9 cellular contexts compared by ENCODE assay signal in the genomic region with DNA sequence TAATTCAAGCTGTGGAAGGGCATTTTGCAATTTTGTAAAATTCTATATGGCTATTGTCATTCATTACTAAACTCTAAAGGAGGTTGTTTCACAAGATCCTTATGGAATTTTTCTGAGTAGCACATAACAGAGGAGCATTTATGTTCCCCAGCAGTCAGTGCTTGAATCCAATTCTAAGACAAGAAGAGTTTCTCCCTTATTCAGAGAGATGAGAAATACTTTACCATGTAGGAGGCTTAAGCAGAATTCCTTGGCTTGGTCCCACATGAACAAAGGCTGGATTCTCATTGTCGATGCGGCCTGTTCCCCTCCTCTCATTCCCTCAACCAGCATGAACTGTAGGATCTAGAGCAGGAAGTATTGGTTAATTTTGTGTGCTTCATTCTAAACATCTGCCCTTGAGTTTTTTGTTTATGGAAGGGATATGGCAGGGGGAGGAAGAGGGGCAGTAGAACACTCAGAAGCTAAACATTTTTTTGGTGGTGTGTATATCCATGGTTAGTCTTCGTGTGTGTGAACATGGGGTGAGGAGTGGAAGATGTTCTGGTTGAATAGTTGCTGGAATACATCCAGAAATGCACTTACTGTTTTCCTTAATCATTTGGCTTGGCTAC.
DNase-seq lines count a peak whose midpoint lies in the region; ATAC-seq and TF ChIP-seq lines count a peak whose summit lies in the region.
"Had no signal": no experiment of that assay in that cellular context is flagged by ENCODE, and none has a peak within 500 bp of the region (broad histone marks: within the 10 kb centered on the region; RNA-seq: fewer than 3 reads in every experiment).

No MANE protein-coding gene starts in this region.

- H3K9me3 ChIP-seq in BLaER1 treated with 17β-estradiol and CSF1 and Interleukin-3, amounts not matched to agents 10 nM and 100 nM (replicated peaks in 1 of 11), result no peaks in the 10 kb centered on the region; a peak in 1 of 22 replicates
- H3K9me3 ChIP-seq in esophagus squamous epithelium, result no peaks in the 10 kb centered on the region
- no peaks in the 10 kb centered on the region for H3K9me3 ChIP-seq in trophoblast cell (ENCODE audit: insufficient read depth, low read depth, low read length)

- H3K18ac ChIP-seq in trophoblast cell (ENCODE audit: low read length), result no peak overlapping the region

- H4K12ac ChIP-seq in trophoblast cell (ENCODE audit: low read depth, low read length), result no peak overlapping the region

- H3K4me1 Mint-ChIP-seq in activated CD4-positive, alpha-beta memory T cell treated with anti-CD3 and anti-CD28 coated beads, Interleukin-2, amount 10 ng/mL, durations not matched to agents 7 days and 5 days, result no peaks in the 10 kb centered on the region

- no peak overlapping the region for H3K14ac ChIP-seq in trophoblast cell (ENCODE audit: low read length)

- no peak overlapping the region for H3K23ac ChIP-seq in trophoblast cell (ENCODE audit: low read length)

- H3K79me1 ChIP-seq in trophoblast cell (ENCODE audit: low read length), result peaks cover 7% of the 10 kb centered on the region

- no peaks in the 10 kb centered on the region for H3K27me3 ChIP-seq in BLaER1 treated with 17β-estradiol and CSF1 and Interleukin-3, amounts not matched to agents 10 nM and 100 nM
- no peaks in the 10 kb centered on the region for H3K27me3 ChIP-seq in esophagus squamous epithelium
- H3K27me3 ChIP-seq in trophoblast cell (ENCODE audit: insufficient read depth, low read length), result no peaks in the 10 kb centered on the region

- no peak for TF ChIP-seq POLR2A in esophagus squamous epithelium (IDR thresholded peaks at IDR 0.05)

- 0 out of 22 replicates have a peak overlapping the region, but pooled peaks of 3 of the 11 experiments have one; percentile 1 to 17 (median 7) for H3K27ac ChIP-seq in BLaER1 treated with 17β-estradiol and CSF1 and Interleukin-3, amounts not matched to agents 10 nM and 100 nM
- H3K27ac ChIP-seq in esophagus squamous epithelium (peak overlapping the region in 3 of 4 donors; percentile 6 to 60 (median 43)), trophoblast cell (ENCODE audit: low read depth, low read length) (no peak overlapping the region)

- no peak overlapping the region for H3K4ac ChIP-seq in trophoblast cell (ENCODE audit: low read depth, low read length)

- H3K27me3 Mint-ChIP-seq in activated CD4-positive, alpha-beta memory T cell treated with anti-CD3 and anti-CD28 coated beads, Interleukin-2, amount 10 ng/mL, durations not matched to agents 7 days and 5 days, result peaks cover 21% of the 10 kb centered on the region

- 36 to 49% methylated on average over 3 of the region's 3 CpGs for WGBS in esophagus squamous epithelium, 2 donors
- WGBS in trophoblast cell (ENCODE audit: extremely low coverage, insufficient coverage, insufficient read length), result no CpG with 5 or more reads among the region's 3 CpGs

- H4K20me1 ChIP-seq in BLaER1 treated with 17β-estradiol and CSF1 and Interleukin-3, amounts not matched to agents 10 nM and 100 nM, result peaks cover 5 to 100% (median 53%) of the 10 kb centered on the region in 11 experiments; a peak in 19 of 22 replicates

- no peak overlapping the region for H4K8ac ChIP-seq in trophoblast cell (ENCODE audit: low read depth, low read length)

- H3K36me3 ChIP-seq in BLaER1 treated with 17β-estradiol and CSF1 and Interleukin-3, amounts not matched to agents 10 nM and 100 nM, result peaks cover 0 to 63% (median 33%) of the 10 kb centered on the region in 11 experiments; a peak in 16 of 22 replicates
- H3K36me3 ChIP-seq in esophagus squamous epithelium (no peaks in the 10 kb centered on the region), trophoblast cell (ENCODE audit: control insufficient read depth in 1 of 2, insufficient read depth in 2 of 2, low read length in 2 of 2) (no peaks in the 10 kb centered on the region)

- H3K36me3 Mint-ChIP-seq in activated CD4-positive, alpha-beta memory T cell treated with anti-CD3 and anti-CD28 coated beads, Interleukin-2, amount 10 ng/mL, durations not matched to agents 7 days and 5 days (ENCODE audit: low read depth), result no peaks in the 10 kb centered on the region

- H3K27ac Mint-ChIP-seq in activated CD4-positive, alpha-beta memory T cell treated with anti-CD3 and anti-CD28 coated beads, Interleukin-2, amount 10 ng/mL, durations not matched to agents 7 days and 5 days, result no peak overlapping the region
- H3K27ac Mint-ChIP-seq: T-helper 1 cell treated with Interleukin-12 subunit alpha and Interleukin-12 subunit beta and Interleukin-4 antibody, amounts not matched to agents 30 μg/mL and 1 μg/mL, for 36 hours had no signal

- H3K79me2 ChIP-seq in trophoblast cell (ENCODE audit: control insufficient read depth, insufficient read depth, low read length, poor library complexity), result peaks cover 2% of the 10 kb centered on the region

- DNase-seq in LHCN-M2 (ENCODE audit: low read depth) (peak; percentile 30), esophagus squamous epithelium (lab: John Stamatoyannopoulos, UW) (no peak), trophoblast cell (peak; percentile 29 to 81), head of caudate nucleus (no peak)
- DNase-seq in activated CD4-positive, alpha-beta memory T cell treated with anti-CD3 and anti-CD28 coated beads, Interleukin-2, amount 10 ng/mL, durations not matched to agents 7 days and 5 days, result no peak
- no peak for DNase-seq in activated CD8-positive, alpha-beta memory T cell treated with anti-CD3 and anti-CD28 coated beads, Interleukin-2, amount 50 U/mL, for 4 hours

- H3K4me3 ChIP-seq in BLaER1 treated with 17β-estradiol and CSF1 and Interleukin-3, amounts not matched to agents 10 nM and 100 nM, result no peak overlapping the region
- no peak overlapping the region for H3K4me3 ChIP-seq in esophagus squamous epithelium
- no peak overlapping the region for H3K4me3 ChIP-seq in trophoblast cell (ENCODE audit: low read depth, low read length)

- no peak overlapping the region for H2BK120ac ChIP-seq in trophoblast cell (ENCODE audit: insufficient read depth, low read length, poor library complexity)

- no peak for ATAC-seq in HG03196 (IDR thresholded peaks at IDR 0.05; ENCODE audit: unreplicated experiment)

- no peak overlapping the region for H2BK5ac ChIP-seq in trophoblast cell (ENCODE audit: low read depth, low read length, poor library complexity)

- intact Hi-C loops in esophagus squamous epithelium (cut with DNase I), result no loop called here
- intact Hi-C loops in head of caudate nucleus (cut with DNase I), result no loop called here

- POLR2A ChIA-PET in activated CD4-positive, alpha-beta memory T cell treated with anti-CD3 and anti-CD28 coated beads, Interleukin-2, amount 10 ng/mL, durations not matched to agents 7 days and 5 days (lab: Charles Lee), result no interaction called here

- no peak overlapping the region for H2BK12ac ChIP-seq in trophoblast cell (ENCODE audit: low read length)

- no peaks in the 10 kb centered on the region for H3K9me3 Mint-ChIP-seq in activated CD4-positive, alpha-beta memory T cell treated with anti-CD3 and anti-CD28 coated beads, Interleukin-2, amount 10 ng/mL, durations not matched to agents 7 days and 5 days
- H3K9me3 Mint-ChIP-seq: T-helper 1 cell treated with Interleukin-12 subunit alpha and Interleukin-12 subunit beta and Interleukin-4 antibody, amounts not matched to agents 30 μg/mL and 1 μg/mL, for 36 hours had no signal

- no peak overlapping the region for H4K91ac ChIP-seq in trophoblast cell (ENCODE audit: low read depth, low read length)

- H2AK5ac ChIP-seq in trophoblast cell (ENCODE audit: low read length), result no peak overlapping the region

- CTCF ChIA-PET in activated CD4-positive, alpha-beta memory T cell treated with anti-CD3 and anti-CD28 coated beads, Interleukin-2, amount 10 ng/mL, durations not matched to agents 7 days and 5 days (lab: Charles Lee), result no interaction called here

- H2AFZ ChIP-seq in trophoblast cell (ENCODE audit: insufficient read depth, low read length, poor library complexity), result no peak overlapping the region

- peaks cover 23 to 51% (median 37%) of the 10 kb centered on the region in 10 experiments for H3K4me1 ChIP-seq in BLaER1 treated with 17β-estradiol and CSF1 and Interleukin-3, amounts not matched to agents 10 nM and 100 nM
- H3K4me1 ChIP-seq in esophagus squamous epithelium (peaks cover 0 to 86% (median 22%) of the 10 kb centered on the region in 3 donors), trophoblast cell (ENCODE audit: control insufficient read depth in 1 of 2, insufficient read depth in 2 of 2, low read length in 2 of 2) (peaks cover 12 to 27% of the 10 kb centered on the region in 2 experiments)

- H3K4me3 Mint-ChIP-seq in activated CD4-positive, alpha-beta memory T cell treated with anti-CD3 and anti-CD28 coated beads, Interleukin-2, amount 10 ng/mL, durations not matched to agents 7 days and 5 days, result no peak overlapping the region
- H3K4me3 Mint-ChIP-seq: T-helper 1 cell treated with Interleukin-12 subunit alpha and Interleukin-12 subunit beta and Interleukin-4 antibody, amounts not matched to agents 30 μg/mL and 1 μg/mL, for 36 hours had no signal

- TF ChIP-seq CTCF in esophagus squamous epithelium (IDR thresholded peaks at IDR 0.05), result no peak

- H3K9ac ChIP-seq in BLaER1 treated with 17β-estradiol and CSF1 and Interleukin-3, amounts not matched to agents 10 nM and 100 nM, result no peak overlapping the region
- no peak overlapping the region for H3K9ac ChIP-seq in trophoblast cell (ENCODE audit: low read length)

- peak overlapping the region in 7 of 11 experiments; percentile 2 to 47 (median 24); a peak in 9 of 22 replicates for H3K4me2 ChIP-seq in BLaER1 treated with 17β-estradiol and CSF1 and Interleukin-3, amounts not matched to agents 10 nM and 100 nM
- no peak overlapping the region for H3K4me2 ChIP-seq in trophoblast cell (ENCODE audit: low read length)

Comparison
In these comparisons a context has a peak if more than half of its experiments do, and no peak if none do; other contexts are left out.
1. DNase-seq: peak in LHCN-M2 (single experiment) and trophoblast cell (2 of 2); none in esophagus squamous epithelium (single experiment), head of caudate nucleus (0 of 42), activated CD4-positive, alpha-beta memory T cell treated with anti-CD3 and anti-CD28 coated beads, Interleukin-2, amount 10 ng/mL, durations not matched to agents 7 days and 5 days (single experiment) and activated CD8-positive, alpha-beta memory T cell treated with anti-CD3 and anti-CD28 coated beads, Interleukin-2, amount 50 U/mL, for 4 hours (single experiment).